In the genomic region with DNA sequence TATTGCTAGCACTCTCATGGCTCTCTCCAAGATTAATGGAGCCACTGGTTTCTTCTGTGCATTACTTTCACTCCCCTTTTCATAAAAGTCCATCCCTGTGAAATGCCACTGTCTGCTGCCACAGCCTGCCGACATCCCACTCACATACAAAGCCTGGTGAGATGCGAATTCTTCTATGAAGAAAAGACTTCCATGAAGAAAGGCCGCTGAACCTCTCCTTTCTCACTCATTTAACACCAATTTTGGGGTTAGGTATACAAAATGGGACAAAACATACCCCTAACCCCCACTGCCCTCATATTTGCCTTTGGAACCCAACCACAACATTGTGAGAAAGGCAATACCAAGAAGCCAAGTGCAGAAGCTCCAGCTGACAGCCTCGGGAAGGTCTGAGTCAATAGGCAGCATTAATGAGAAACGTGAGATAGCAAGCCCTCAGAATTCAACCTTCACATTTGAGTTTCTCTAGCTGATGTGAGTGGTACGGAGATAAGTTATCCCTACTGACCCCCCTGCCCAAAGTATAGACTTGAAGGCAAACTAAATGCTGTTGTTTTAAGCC, we compare ENCODE assay signal across 1 cellular context.
TF ChIP-seq lines count a peak whose summit lies in the region.

No MANE protein-coding gene starts in this region.

TF ChIP-seq in WTC11, 78 proteins besides CTCF, POLR2A, EP300 and RAD21 (continued from another document):
- TF ChIP-seq, protein P1, sequence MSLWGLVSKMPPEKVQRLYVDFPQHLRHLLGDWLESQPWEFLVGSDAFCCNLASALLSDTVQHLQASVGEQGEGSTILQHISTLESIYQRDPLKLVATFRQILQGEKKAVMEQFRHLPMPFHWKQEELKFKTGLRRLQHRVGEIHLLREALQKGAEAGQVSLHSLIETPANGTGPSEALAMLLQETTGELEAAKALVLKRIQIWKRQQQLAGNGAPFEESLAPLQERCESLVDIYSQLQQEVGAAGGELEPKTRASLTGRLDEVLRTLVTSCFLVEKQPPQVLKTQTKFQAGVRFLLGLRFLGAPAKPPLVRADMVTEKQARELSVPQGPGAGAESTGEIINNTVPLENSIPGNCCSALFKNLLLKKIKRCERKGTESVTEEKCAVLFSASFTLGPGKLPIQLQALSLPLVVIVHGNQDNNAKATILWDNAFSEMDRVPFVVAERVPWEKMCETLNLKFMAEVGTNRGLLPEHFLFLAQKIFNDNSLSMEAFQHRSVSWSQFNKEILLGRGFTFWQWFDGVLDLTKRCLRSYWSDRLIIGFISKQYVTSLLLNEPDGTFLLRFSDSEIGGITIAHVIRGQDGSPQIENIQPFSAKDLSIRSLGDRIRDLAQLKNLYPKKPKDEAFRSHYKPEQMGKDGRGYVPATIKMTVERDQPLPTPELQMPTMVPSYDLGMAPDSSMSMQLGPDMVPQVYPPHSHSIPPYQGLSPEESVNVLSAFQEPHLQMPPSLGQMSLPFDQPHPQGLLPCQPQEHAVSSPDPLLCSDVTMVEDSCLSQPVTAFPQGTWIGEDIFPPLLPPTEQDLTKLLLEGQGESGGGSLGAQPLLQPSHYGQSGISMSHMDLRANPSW (CRISPR knock-in tag; conservative IDR thresholded peaks at IDR 0.05; ENCODE audit: low read depth), result no peak
- TF ChIP-seq ATF1 (CRISPR knock-in tag; IDR thresholded peaks at IDR 0.05) (no peak), RELA (CRISPR knock-in tag; IDR thresholded peaks at IDR 0.05; ENCODE audit: borderline replicate concordance) (no peak), ZNF425 (CRISPR knock-in tag; conservative IDR thresholded peaks at IDR 0.05) (no peak), CREM (CRISPR knock-in tag; IDR thresholded peaks at IDR 0.05) (no peak), ZBTB21 (CRISPR knock-in tag; IDR thresholded peaks at IDR 0.05; ENCODE audit: borderline replicate concordance) (no peak), ATF6 (CRISPR knock-in tag; IDR thresholded peaks at IDR 0.05) (no peak), KAT7 (CRISPR knock-in tag; IDR thresholded peaks at IDR 0.05; ENCODE audit: borderline replicate concordance) (no peak)
- TF ChIP-seq, protein P2, sequence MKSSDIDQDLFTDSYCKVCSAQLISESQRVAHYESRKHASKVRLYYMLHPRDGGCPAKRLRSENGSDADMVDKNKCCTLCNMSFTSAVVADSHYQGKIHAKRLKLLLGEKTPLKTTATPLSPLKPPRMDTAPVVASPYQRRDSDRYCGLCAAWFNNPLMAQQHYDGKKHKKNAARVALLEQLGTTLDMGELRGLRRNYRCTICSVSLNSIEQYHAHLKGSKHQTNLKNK (CRISPR knock-in tag; IDR thresholded peaks at IDR 0.05), result no peak
TF ChIP-seq in WTC11: peak in this region for 0.
